Comparison of ENCODE assay signal across 20 cellular contexts in genomic region chr1:205581321-205581980, GRCh38. TPM values are rescaled to one million over a fixed set of nuclear protein-coding genes. Genes with fewer than 3 reads are reported as not detected.
DNase-seq lines count a peak whose midpoint lies in the region; ATAC-seq and TF ChIP-seq lines count a peak whose summit lies in the region.
"Had no signal": no experiment of that assay in that cellular context is flagged by ENCODE, and none has a peak within 500 bp of the region (broad histone marks: within the 10 kb centered on the region; RNA-seq: fewer than 3 reads in every experiment).

No MANE protein-coding gene starts in this region.

- peaks cover 18% of the 10 kb centered on the region for H3K4me1 ChIP-seq in left ventricle myocardium inferior
- peaks cover 0 to 9% (median 3%) of the 10 kb centered on the region in 4 donors for H3K4me1 ChIP-seq in esophagus muscularis mucosa
- peaks cover 10% of the 10 kb centered on the region for H3K4me1 ChIP-seq in upper lobe of right lung

- H3K36me3 ChIP-seq in left ventricle myocardium inferior, result no peaks in the 10 kb centered on the region
- H3K36me3 ChIP-seq in esophagus muscularis mucosa, result no peaks in the 10 kb centered on the region
- H3K36me3 ChIP-seq in upper lobe of right lung, result no peaks in the 10 kb centered on the region
- H3K36me3 ChIP-seq: brain microvascular endothelial cell, MG63 had no signal

- peak overlapping the region; percentile 64 for H3K27ac ChIP-seq in left ventricle myocardium inferior (replicated peaks)
- H3K27ac ChIP-seq in esophagus muscularis mucosa (replicated peaks in 1 of 4), result peak overlapping the region in 3 of 4 donors; percentile 11 to 26 (median 21)
- H3K27ac ChIP-seq in upper lobe of right lung, result peak overlapping the region; percentile 70
- H3K27ac ChIP-seq: brain microvascular endothelial cell, coronary artery had no signal

- no peak for TF ChIP-seq EP300 in esophagus muscularis mucosa (IDR thresholded peaks at IDR 0.05)

- H3K27me3 ChIP-seq in left ventricle myocardium inferior (ENCODE audit: low read depth) (peaks cover 43% of the 10 kb centered on the region), esophagus muscularis mucosa (peaks cover 0 to 28% (median 0%) of the 10 kb centered on the region in 4 donors), upper lobe of right lung (no peaks in the 10 kb centered on the region)

- intact Hi-C loops in left ventricle myocardium inferior (cut with micrococcal nuclease) (no loop called here), left ventricle myocardium superior (cut with micrococcal nuclease) (no loop called here), esophagus muscularis mucosa (cut with DNase I) (no loop called here), sciatic nerve (cut with DNase I) (no loop called here), upper lobe of right lung (cut with DNase I) (no loop called here)

- H3K9me3 ChIP-seq in left ventricle myocardium inferior (replicated peaks) (no peaks in the 10 kb centered on the region), esophagus muscularis mucosa (no peaks in the 10 kb centered on the region), upper lobe of right lung (no peaks in the 10 kb centered on the region)
- H3K9me3 ChIP-seq: MG63 had no signal

- 91% methylated on average over 6 of the region's 9 CpGs for WGBS in esophagus muscularis mucosa

- no peak for ATAC-seq in left ventricle myocardium superior
- no peak for ATAC-seq in sciatic nerve
- ATAC-seq in upper lobe of right lung, result no peak
- ATAC-seq in HG03108 (IDR thresholded peaks at IDR 0.05; ENCODE audit: unreplicated experiment), result no peak
- ATAC-seq in HG03442 (IDR thresholded peaks at IDR 0.05; ENCODE audit: unreplicated experiment), result no peak
- ATAC-seq: HCT116, K562 had no signal

- TF ChIP-seq POLR2A in esophagus muscularis mucosa (IDR thresholded peaks at IDR 0.05; ENCODE audit: low read depth), result no peak

- TF ChIP-seq CTCF in left ventricle myocardium inferior (IDR thresholded peaks at IDR 0.05; ENCODE audit: borderline replicate concordance), result no peak
- no peak for TF ChIP-seq CTCF in esophagus muscularis mucosa (IDR thresholded peaks at IDR 0.05)
- no peak for TF ChIP-seq CTCF in upper lobe of right lung (IDR thresholded peaks at IDR 0.05)

- DNase-seq in left ventricle myocardium inferior (no peak), left ventricle myocardium superior (no peak), esophagus muscularis mucosa (ENCODE audit: extremely low spot score) (no peak), sciatic nerve (ENCODE audit: low spot score) (peak; percentile 39), upper lobe of right lung (peak; percentile 62), cerebellar nuclear complex (lab: John Stamatoyannopoulos, UW) (no peak)
- DNase-seq: activated B cell treated with CpG ODN at 0.5 μM for 24 hours; activated T-cell treated with anti-CD3 and anti-CD28 coated beads, Interleukin-2, amount 50 U/mL, for 1 hour; brain microvascular endothelial cell; CD4-positive, CD25-positive, alpha-beta regulatory T cell; kidney glomerular epithelial cell; MG63; NCI-H1417 treated with DMSO at 0.1 percent for 48 hours; nucleus accumbens; small intestine had no signal

- H3K4me3 ChIP-seq in left ventricle myocardium inferior (no peak overlapping the region), esophagus muscularis mucosa (no peak overlapping the region), upper lobe of right lung (no peak overlapping the region)
- H3K4me3 ChIP-seq: coronary artery, K562, MG63 had no signal

RNA-seq across cellular contexts. Expression of gene ELK4, which starts 50.4 kb away (rescaled TPM):
- total RNA-seq in left ventricle myocardium inferior (36.3 TPM), left ventricle myocardium superior (40.5 TPM), esophagus muscularis mucosa (10 to 100 TPM; 18.7 to 23.2 (median 20.5) TPM), sciatic nerve (72.1 TPM), upper lobe of right lung (71.5 TPM)

Comparison
In these comparisons a context has a peak if more than half of its experiments do, and no peak if none do; other contexts are left out.
1. DNase-seq: peak in sciatic nerve (single experiment) and upper lobe of right lung (single experiment); none in left ventricle myocardium inferior (single experiment), left ventricle myocardium superior (single experiment), esophagus muscularis mucosa (single experiment) and cerebellar nuclear complex (0 of 2).
2. Peak in every context shown above with its lines, with median percentiles within 50 percentile points of each other: H3K27ac ChIP-seq.